4 cellular contexts compared by ENCODE assay signal in genomic region chr7:152021740-152022139, GRCh38. TPM values are rescaled to one million over a fixed set of nuclear protein-coding genes. Genes with fewer than 3 reads are reported as not detected.
DNase-seq lines count a peak whose midpoint lies in the region; ATAC-seq, FAIRE-seq and TF ChIP-seq lines count a peak whose summit lies in the region.
"Not testable (repeated sequence)": the region's sequence is repeated elsewhere in the genome, so short reads cannot be mapped to it uniquely, and the experiment has no call there.

No MANE protein-coding gene starts in this region.

- TF ChIP-seq EP300 in K562 (IDR thresholded peaks at IDR 0.05; ENCODE audit: low read length); HepG2 (IDR thresholded peaks at IDR 0.05; ENCODE audit: low read depth in 2 of 2, low read length in 2 of 2); HepG2 (CRISPR knock-in tag; IDR thresholded peaks at IDR 0.05; ENCODE audit: borderline replicate concordance): not testable (repeated sequence)

- H3K27me3 ChIP-seq in K562 (ENCODE audit: control insufficient read depth in 2 of 2, insufficient read depth in 2 of 2, low read length in 2 of 2): peaks cover 29 to 33% of the 10 kb centered on the region in 2 experiments; a peak in 4 of 5 replicates
- not testable (repeated sequence) for H3K27me3 ChIP-seq in HepG2 (ENCODE audit: control insufficient read depth in 1 of 2, insufficient read depth in 2 of 2, low read length in 2 of 2)

- H4K20me1 ChIP-seq in K562 (replicated peaks; ENCODE audit: control insufficient read depth, insufficient read depth, low read length); HepG2 (ENCODE audit: insufficient read depth, low read length): not testable (repeated sequence)

- not testable (repeated sequence) for H3K9me3 ChIP-seq in K562 (replicated peaks; ENCODE audit: control insufficient read depth, insufficient read depth, low read depth, low read length); HepG2 (ENCODE audit: low read length)

- H3K36me3 ChIP-seq in K562 (ENCODE audit: control insufficient read depth, insufficient read depth, low read length); HepG2 (replicated peaks in 1 of 2; ENCODE audit: control insufficient read depth in 1 of 2, insufficient read depth in 2 of 2, low read length in 2 of 2): not testable (repeated sequence)

- H2AFZ ChIP-seq in K562 (ENCODE audit: low read depth, low read length); HepG2 (ENCODE audit: low read length): not testable (repeated sequence)

- H3K9ac ChIP-seq in K562 (ENCODE audit: insufficient read depth in 1 of 2, low read depth in 2 of 2, low read length in 2 of 2); HepG2 (ENCODE audit: insufficient read depth, low read depth, low read length): not testable (repeated sequence)

- FAIRE-seq in K562 (lab: Jason Lieb, UNC); HepG2 (lab: Jason Lieb, UNC): not testable (repeated sequence)

- not testable (repeated sequence) for TF ChIP-seq CTCF in K562 (IDR thresholded peaks at IDR 0.05 in 2 of 3, conservative IDR thresholded peaks at IDR 0.05 in 1 of 3; ENCODE audit: insufficient read depth in 2 of 3, low read depth in 1 of 3, low read length in 3 of 3); HepG2 (CRISPR knock-in tag; IDR thresholded peaks at IDR 0.05)

- not testable (repeated sequence) for TF ChIP-seq RAD21 in K562 (CRISPR knock-in tag; conservative IDR thresholded peaks at IDR 0.05 in 1 of 2, IDR thresholded peaks at IDR 0.05 in 1 of 2); HepG2 (CRISPR knock-in tag; IDR thresholded peaks at IDR 0.05)

- ATAC-seq in K562, HepG2: not testable (repeated sequence)

- CTCF ChIA-PET in HEK293T (lab: Yijun Ruan, JAX); K562 (lab: Yijun Ruan, JAX; ENCODE audit: low intra/inter-chr PET ratio); HepG2 (lab: Yijun Ruan, JAX; ENCODE audit: low intra/inter-chr PET ratio, low total read pairs): not testable (repeated sequence)

- not testable (repeated sequence) for H3K4me3 ChIP-seq in K562; HepG2 (replicated peaks in 1 of 3; ENCODE audit: insufficient read depth in 1 of 3, low read depth in 2 of 3, low read length in 3 of 3)

- H3K27ac ChIP-seq in K562 (ENCODE audit: extremely low read depth, low read depth, low read length); HepG2 (ENCODE audit: extremely low read length, insufficient read depth, low read length): not testable (repeated sequence)

- POLR2A ChIA-PET in HEK293T (lab: Yijun Ruan, JAX); HepG2 (lab: Yijun Ruan, JAX): not testable (repeated sequence)
- POLR2A ChIA-PET in K562 (lab: Yijun Ruan, JAX): interaction anchor here (0.7 to 1.1 kb wide), 2 partner anchors 10 to 578 kb away, joined by 3 to 4 read pairs; no protein-coding TSS in a partner anchor

- not testable (repeated sequence) for H3K4me2 ChIP-seq in K562 (ENCODE audit: insufficient read depth, low read length); HepG2 (ENCODE audit: low read depth, low read length)

- not testable (repeated sequence) for H3K9me1 ChIP-seq in K562 (ENCODE audit: control insufficient read depth, insufficient read depth, low read length)

- BruUV-seq in K562 (replicated peaks; lab: Mats Ljungman, UMichigan); HepG2 (replicated peaks; lab: Mats Ljungman, UMichigan): not testable (repeated sequence)

- H3K4me1 ChIP-seq in K562 (replicated peaks in 1 of 2; ENCODE audit: control insufficient read depth in 2 of 2, insufficient read depth in 2 of 2, low read length in 2 of 2) (peaks cover 0 to 15% of the 10 kb centered on the region in 2 experiments; a peak in 3 of 5 replicates), HepG2 (ENCODE audit: insufficient read depth, low read length) (peaks cover 30% of the 10 kb centered on the region)

- intact Hi-C loops in K562 (cut with micrococcal nuclease); HepG2 (cut with micrococcal nuclease; ENCODE audit: unreplicated experiment): not testable (repeated sequence)

- DNase-seq in HEK293T (ENCODE audit: extremely low spot score); K562 (ENCODE audit: extremely low read depth in 1 of 4, low spot score in 3 of 4); HepG2 (ENCODE audit: low spot score): not testable (repeated sequence)
- peak; percentile 23 for DNase-seq in left kidney (ENCODE audit: low read depth, low spot score)

- in situ Hi-C loops in K562 (cut with MboI); HepG2 (cut with HindIII; ENCODE audit: extremely low pct_ligation_motif_present, low pct_unique_long_range_greater_than_20kb): not testable (repeated sequence)

- not testable (repeated sequence) for TF ChIP-seq POLR2A in K562 (conservative IDR thresholded peaks at IDR 0.05); HepG2 (IDR thresholded peaks at IDR 0.05; ENCODE audit: insufficient read depth in 1 of 2, low read depth in 2 of 2, low read length in 2 of 2)

- not testable (repeated sequence) for H3K79me2 ChIP-seq in K562 (ENCODE audit: control insufficient read depth, insufficient read depth, low read length); HepG2 (ENCODE audit: insufficient read depth, low read length)

- 14% methylated on average over 9 of the region's 10 CpGs for WGBS in K562 (ENCODE audit: insufficient coverage, low coverage, missing lambda C conversion rate)
- 34% methylated on average over 10 of the region's 10 CpGs for WGBS in HepG2 (ENCODE audit: low lambda C conversion rate)

TF ChIP-seq in HEK293T, 16 proteins besides CTCF, POLR2A, EP300 and RAD21:
- peak; percentile 91 for TF ChIP-seq ZNF384 (IDR thresholded peaks at IDR 0.05)

TF ChIP-seq in K562, 482 proteins besides CTCF, POLR2A, EP300 and RAD21:
- TF ChIP-seq BHLHE40 (IDR thresholded peaks at IDR 0.05; ENCODE audit: low read length): 0 out of 2 replicates have a peak, but pooled peaks have one; percentile 20

TF ChIP-seq in HepG2, 621 proteins besides CTCF, POLR2A, EP300 and RAD21:
- TF ChIP-seq BHLHE40 (IDR thresholded peaks at IDR 0.05; ENCODE audit: low read length): 0 out of 2 replicates have a peak, but pooled peaks have one; percentile 22

RNA-seq across cellular contexts. Expression of gene GALNT11, which starts 3.7 kb away (rescaled TPM):
- 71.2 and 136 TPM in 2 replicates for total RNA-seq in K562 (2011; cell fraction: chromatin; rRNA removed; ENCODE audit: low replicate concordance)
- total RNA-seq in K562 (2011; cell fraction: nucleolus; rRNA removed): 40.0 and 46.1 TPM in 2 replicates
- 82.1 and 111 TPM in 2 replicates for total RNA-seq in K562 (2011; cell fraction: nucleoplasm; rRNA removed)
- 30.0 and 30.7 TPM in 2 replicates for total RNA-seq in K562 (2014; rRNA removed)
- 33.3 and 36.5 TPM in 2 replicates for total RNA-seq in K562 (2014; rRNA removed; fragmentation: Illumina TruSeq; extraction: Trizol)
- total RNA-seq in K562 (2015; rRNA removed; fragmentation: Illumina TruSeq; extraction: Trizol): 35.4 and 36.5 TPM in 2 replicates
- 27.9 and 28.1 TPM in 2 replicates for total RNA-seq in K562 (2021)
- 37.3 and 59.5 TPM in 2 replicates for polyA plus RNA-seq in K562 (2011; rRNA removed)
- polyA plus RNA-seq in K562 (2011; cell fraction: cytosol; rRNA removed): 25.0 and 30.5 TPM in 2 replicates
- polyA plus RNA-seq in K562 (2011; cell fraction: nucleus; rRNA removed): 29.8 and 29.9 TPM in 2 replicates
- 26.6 and 33.6 TPM in 2 replicates for polyA plus RNA-seq in K562 (2012)
- polyA plus RNA-seq in K562 (2014; fragmentation: Illumina TruSeq; extraction: Trizol): 31.4 and 44.8 TPM in 2 replicates
- polyA plus RNA-seq in K562 (2014; fragmentation: Nextera tagmentation; extraction: Ambion mirVana): 10 to 100 TPM in 1 of 2 experiments, 1 to 10 TPM in 1; 8.2 to 11.1 TPM
- polyA plus RNA-seq in K562 (2014; rRNA removed): 35.5 and 37.9 TPM in 2 replicates
- polyA minus RNA-seq in K562 (2011; rRNA and poly(A)+ RNA removed): 36.9 and 43.0 TPM in 2 replicates
- 17.2 and 19.9 TPM in 2 replicates for polyA minus RNA-seq in K562 (2011; cell fraction: cytosol; rRNA and poly(A)+ RNA removed)
- 16.4 and 20.3 TPM in 2 replicates for polyA minus RNA-seq in K562 (2011; cell fraction: nucleus; rRNA and poly(A)+ RNA removed)
- 14.9 and 16.3 TPM in 2 replicates for total RNA-seq in HepG2 (2016; rRNA removed; fragmentation: Illumina TruSeq; extraction: Trizol)
- total RNA-seq in HepG2 (2016; cell fraction: cytosol; rRNA removed; fragmentation: Illumina TruSeq; extraction: Trizol; ENCODE audit: low read depth): 10.1 and 12.3 TPM in 2 replicates
- total RNA-seq in HepG2 (2016; cell fraction: insoluble cytoplasmic fraction; rRNA removed; fragmentation: Illumina TruSeq; extraction: Trizol): 14.1 and 16.9 TPM in 2 replicates
- total RNA-seq in HepG2 (2016; cell fraction: membrane; rRNA removed; fragmentation: Illumina TruSeq; extraction: Trizol): 24.7 and 27.4 TPM in 2 replicates
- total RNA-seq in HepG2 (2016; cell fraction: nucleus; rRNA removed; fragmentation: Illumina TruSeq; extraction: Trizol): 13.8 and 14.1 TPM in 2 replicates
- polyA plus RNA-seq in HepG2 (2011; rRNA removed): 9.3 and 10.9 TPM in 2 replicates
- 8.1 and 13.6 TPM in 2 replicates for polyA plus RNA-seq in HepG2 (2011; cell fraction: cytosol; rRNA removed)
- 7.5 and 10.1 TPM in 2 replicates for polyA plus RNA-seq in HepG2 (2011; cell fraction: nucleus; rRNA removed)
- 5.6 and 7.3 TPM in 2 replicates for polyA plus RNA-seq in HepG2 (2012)
- 10.6 and 12.0 TPM in 2 replicates for polyA plus RNA-seq in HepG2 (2016; cell fraction: cytosol; fragmentation: Illumina TruSeq; extraction: Trizol; ENCODE audit: low read depth)
- polyA plus RNA-seq in HepG2 (2016; cell fraction: insoluble cytoplasmic fraction; fragmentation: Illumina TruSeq; extraction: Trizol; ENCODE audit: low read depth): 14.6 and 14.7 TPM in 2 replicates
- 19.7 and 21.0 TPM in 2 replicates for polyA plus RNA-seq in HepG2 (2016; cell fraction: membrane; fragmentation: Illumina TruSeq; extraction: Trizol; ENCODE audit: low read depth)
- polyA plus RNA-seq in HepG2 (2016; cell fraction: nucleus; fragmentation: Illumina TruSeq; extraction: Trizol; ENCODE audit: insufficient read depth, low read depth): 16.7 and 19.1 TPM in 2 replicates
- polyA minus RNA-seq in HepG2 (2011; rRNA and poly(A)+ RNA removed; ENCODE audit: low replicate concordance): 7.7 and 13.5 TPM in 2 replicates
- 6.1 and 7.0 TPM in 2 replicates for polyA minus RNA-seq in HepG2 (2011; cell fraction: cytosol; rRNA and poly(A)+ RNA removed)
- polyA minus RNA-seq in HepG2 (2011; cell fraction: nucleus; rRNA and poly(A)+ RNA removed): 8.2 and 12.4 TPM in 2 replicates
